23 cellular contexts compared by ENCODE assay signal in the genomic region with DNA sequence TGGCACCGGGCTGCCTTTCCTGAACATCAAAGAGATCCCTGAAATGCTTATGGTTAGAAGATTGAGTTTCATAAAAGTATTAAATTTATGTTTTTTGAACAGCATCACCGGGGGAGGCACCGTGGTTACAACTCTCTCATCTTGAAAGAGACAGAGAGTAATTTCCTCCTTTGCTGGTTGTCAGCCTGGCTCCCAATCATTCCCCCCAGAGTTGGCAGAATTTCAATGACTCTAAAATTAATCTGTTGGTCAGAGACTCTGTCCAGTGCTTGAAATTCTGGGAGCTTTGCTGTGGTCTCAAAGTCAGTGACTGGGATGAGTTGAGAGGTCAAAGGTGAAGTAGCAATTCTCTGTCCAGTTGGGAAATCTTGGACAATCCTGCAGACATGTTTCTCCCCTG.
A peak's percentile ranks its signal among the peaks of the same experiment; 100 is the strongest.
DNase-seq lines count a peak whose midpoint lies in the region; TF ChIP-seq lines count a peak whose summit lies in the region.
"Had no signal": no experiment of that assay in that cellular context is flagged by ENCODE, and none has a peak within 500 bp of the region (broad histone marks: within the 10 kb centered on the region; RNA-seq: fewer than 3 reads in every experiment).

No MANE protein-coding gene starts in this region.

- H3K36me3 ChIP-seq in MG63 = no peaks in the 10 kb centered on the region
- peaks cover 0 to 15% (median 2%) of the 10 kb centered on the region in 4 donors for H3K36me3 ChIP-seq in stomach

- TF ChIP-seq EP300 in stomach (IDR thresholded peaks at IDR 0.05) = no peak

- no peak for TF ChIP-seq POLR2A in stomach (IDR thresholded peaks at IDR 0.05)

- no peak for TF ChIP-seq CTCF in stomach (IDR thresholded peaks at IDR 0.05)

- no peaks in the 10 kb centered on the region for H3K4me1 ChIP-seq in stomach

- H3K4me3 ChIP-seq in MG63 (no peak overlapping the region), stomach (no peak overlapping the region)
- H3K4me3 ChIP-seq: PC-9 had no signal

- H3K27me3 ChIP-seq in MG63 (no peaks in the 10 kb centered on the region), stomach (no peaks in the 10 kb centered on the region)

- DNase-seq in EH (ENCODE audit: low read depth) (peak; percentile 7), MG63 (peak; percentile 5), astrocyte of the hippocampus (ENCODE audit: low read depth, low spot score) (peak; percentile 25), myocyte (ENCODE audit: low read depth) (peak; percentile 53), NCI-H748 (lab: John Stamatoyannopoulos, UW; ENCODE audit: unreplicated experiment) (no peak), NCI-H1417 treated with DMSO at 0.1 percent for 48 hours (lab: John Stamatoyannopoulos, UW) (no peak), stomach (no peak), NAMALWA (ENCODE audit: low spot score) (no peak)
- DNase-seq: CD8-positive, alpha-beta memory T cell; DMS 273 treated with DMSO at 0.1 percent for 48 hours; DMS79; KG1; NCI-H1092 treated with DMSO at 0.1 percent for 48 hours; NCI-H1436 treated with DMSO at 0.1 percent for 48 hours; NCI-H187 treated with DMSO at 0.1 percent for 48 hours; NCI-H2107; NCI-H446; NCI-H524 treated with DMSO at 0.1 percent for 48 hours; PC-9; SHP77 had no signal

- no peak overlapping the region for H3K27ac ChIP-seq in stomach
- H3K27ac ChIP-seq: 22Rv1, C4-2B, PC-9, RWPE1 had no signal

- no peaks in the 10 kb centered on the region for H3K9me3 ChIP-seq in MG63
- H3K9me3 ChIP-seq in stomach = peaks cover 0 to 8% (median 4%) of the 10 kb centered on the region in 4 donors

- intact Hi-C loops in stomach (cut with DNase I; ENCODE audit: low total_unique reads) = no loop called here

- 75 to 86% (median 80%) methylated on average over 3 of the region's 3 CpGs for WGBS in stomach, 5 donors

Comparison
In these comparisons a context has a peak if more than half of its experiments do, and no peak if none do; other contexts are left out.
1. DNase-seq: peak in EH (single experiment), MG63 (single experiment), astrocyte of the hippocampus (single experiment) and myocyte (single experiment); none in NCI-H748 (single experiment), NCI-H1417 treated with DMSO at 0.1 percent for 48 hours (single experiment), stomach (single experiment) and NAMALWA (single experiment).